ENCODE assay signal across 1 cellular context in genomic region chr18:3623769-3624545, GRCh38.
TF ChIP-seq lines count a peak whose summit lies in the region.

No MANE protein-coding gene starts in this region.

TF ChIP-seq in HepG2, 621 proteins besides CTCF, POLR2A, EP300 and RAD21 (continued from another document and continues in another):
- TF ChIP-seq SOX13 (IDR thresholded peaks at IDR 0.05) (no peak), SOX13 (CRISPR knock-in tag; conservative IDR thresholded peaks at IDR 0.05 in 1 of 2, IDR thresholded peaks at IDR 0.05 in 1 of 2) (peak in 1 of 2 experiments; percentile 88; a peak in 2 of 4 replicates), HHEX (CRISPR knock-in tag; IDR thresholded peaks at IDR 0.05) (no peak), ZNF318 (CRISPR knock-in tag; IDR thresholded peaks at IDR 0.05) (peak; percentile 77; the same call in 1 of the 2 replicates), YEATS2 (CRISPR knock-in tag; IDR thresholded peaks at IDR 0.05; ENCODE audit: borderline replicate concordance) (peak; percentile 65; the same call in 1 of the 2 replicates), ZMYM3 (CRISPR knock-in tag; IDR thresholded peaks at IDR 0.05) (peak; percentile 94), ZNF18 (CRISPR knock-in tag; IDR thresholded peaks at IDR 0.05; ENCODE audit: insufficient replicate concordance) (peak; percentile 89), SNAI1 (CRISPR knock-in tag; IDR thresholded peaks at IDR 0.05; ENCODE audit: borderline replicate concordance) (no peak), REL (CRISPR knock-in tag; conservative IDR thresholded peaks at IDR 0.05) (no peak), TCF7 (IDR thresholded peaks at IDR 0.05; ENCODE audit: low read depth) (peak; percentile 34; the same call in 1 of the 2 replicates), ZNF841 (CRISPR knock-in tag; IDR thresholded peaks at IDR 0.05; ENCODE audit: borderline replicate concordance) (no peak), TEF (CRISPR knock-in tag; IDR thresholded peaks at IDR 0.05) (no peak), TRIM24 (CRISPR knock-in tag; IDR thresholded peaks at IDR 0.05) (peak; percentile 24; the same call in 1 of the 2 replicates), BRF2 (CRISPR knock-in tag; IDR thresholded peaks at IDR 0.05) (no peak; the same call in 1 of the 2 replicates), ZNF362 (CRISPR knock-in tag; IDR thresholded peaks at IDR 0.05; ENCODE audit: borderline replicate concordance) (peak; percentile 76), FUBP1 (CRISPR knock-in tag; IDR thresholded peaks at IDR 0.05; ENCODE audit: borderline replicate concordance) (peak; percentile 22; the same call in 1 of the 2 replicates), SAFB2 (CRISPR knock-in tag; IDR thresholded peaks at IDR 0.05; ENCODE audit: borderline replicate concordance, low read depth) (no peak), ZFYVE20 (CRISPR knock-in tag; IDR thresholded peaks at IDR 0.05; ENCODE audit: borderline replicate concordance, low read depth) (no peak), YY1 (IDR thresholded peaks at IDR 0.05; ENCODE audit: insufficient read depth, insufficient replicate concordance, low read depth, low read length) (peak; percentile 33), RFX5 (IDR thresholded peaks at IDR 0.05; ENCODE audit: low read depth, low read length) (peak; percentile 45), ZBTB7A (CRISPR knock-in tag; IDR thresholded peaks at IDR 0.05) (no peak), NFE2 (CRISPR knock-in tag; IDR thresholded peaks at IDR 0.05) (peak; percentile 73), ZNF75D (CRISPR knock-in tag; IDR thresholded peaks at IDR 0.05; ENCODE audit: borderline replicate concordance) (no peak), REST (IDR thresholded peaks at IDR 0.05; ENCODE audit: borderline replicate concordance in 1 of 2, low read depth in 1 of 2, low read length in 2 of 2) (peak in 1 of 2 experiments; percentile 69; a peak in 1 of 4 replicates), E2F2 (CRISPR knock-in tag; IDR thresholded peaks at IDR 0.05; ENCODE audit: borderline replicate concordance) (no peak), ZNF143 (CRISPR knock-in tag; IDR thresholded peaks at IDR 0.05) (no peak), BHLHE40 (IDR thresholded peaks at IDR 0.05; ENCODE audit: low read length) (no peak), HMGXB3 (CRISPR knock-in tag; IDR thresholded peaks at IDR 0.05; ENCODE audit: borderline replicate concordance) (peak; percentile 53; the same call in 1 of the 2 replicates), IKZF4 (CRISPR knock-in tag; IDR thresholded peaks at IDR 0.05; ENCODE audit: borderline replicate concordance, low read depth, not compliant biosample characterization) (no peak)
